8 cellular contexts compared by ENCODE assay signal in genomic region chr5:140174472-140175366, GRCh38. TPM values are rescaled to one million over a fixed set of nuclear protein-coding genes. Genes with fewer than 3 reads are reported as not detected.
DNase-seq lines count a peak whose midpoint lies in the region; FAIRE-seq and TF ChIP-seq lines count a peak whose summit lies in the region.

A gene with protein sequence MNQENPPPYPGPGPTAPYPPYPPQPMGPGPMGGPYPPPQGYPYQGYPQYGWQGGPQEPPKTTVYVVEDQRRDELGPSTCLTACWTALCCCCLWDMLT (plus strand): TSS chr5:140175188. CDS start chr5:140194466, 19,278 bp downstream.

- peak; percentile 88 for DNase-seq in EL
- DNase-seq in H54 (ENCODE audit: insufficient read length, low spot score) = peak; percentile 88
- peak; percentile 91 for DNase-seq in M059J (ENCODE audit: low read depth)
- peak; percentile 98 for DNase-seq in activated effector memory CD4-positive, alpha-beta T cell treated with anti-CD3 and anti-CD28 coated beads, Interleukin-2, amount 50 U/mL, for 16 hours
- DNase-seq in fibroblast of the aortic adventitia (ENCODE audit: low read depth) = peak; percentile 89

- peak; percentile 49; the same call in 1 of the 2 replicates for TF ChIP-seq POLR2A in H54 (IDR thresholded peaks at IDR 0.05; ENCODE audit: low read depth, low read length)
- TF ChIP-seq POLR2A in Raji (IDR thresholded peaks at IDR 0.05; ENCODE audit: insufficient read depth, low read depth, low read length) = peak; percentile 94

- peak within 1 kb of the TSS; percentile 86 for H3K4me3 ChIP-seq in fibroblast of the aortic adventitia (ENCODE audit: low read depth, low read length)

- H3K36me3 Mint-ChIP-seq in nephron (ENCODE audit: low read depth) = no peaks in the 10 kb centered on the region
- no peaks in the 10 kb centered on the region for H3K36me3 Mint-ChIP-seq in stimulated activated naive CD8-positive, alpha-beta T cell treated with anti-CD3 and anti-CD28 coated beads, Interleukin-15, Interleukin-2, amounts not matched to agents 100 ng/mL and 50 ng/mL, for 24 hours (ENCODE audit: low read depth)

- peak within 1 kb of the TSS; percentile 89 to 97 (median 97) for H3K27ac Mint-ChIP-seq in nephron
- H3K27ac Mint-ChIP-seq in stimulated activated naive CD8-positive, alpha-beta T cell treated with anti-CD3 and anti-CD28 coated beads, Interleukin-15, Interleukin-2, amounts not matched to agents 100 ng/mL and 50 ng/mL, for 24 hours = peak within 1 kb of the TSS; percentile 87

- peak within 1 kb of the TSS; percentile 94 to 96 (median 95) for H3K4me3 Mint-ChIP-seq in nephron
- H3K4me3 Mint-ChIP-seq in stimulated activated naive CD8-positive, alpha-beta T cell treated with anti-CD3 and anti-CD28 coated beads, Interleukin-15, Interleukin-2, amounts not matched to agents 100 ng/mL and 50 ng/mL, for 24 hours = peak within 1 kb of the TSS; percentile 91

- peaks cover 33% of the 10 kb centered on the region for H3K4me1 Mint-ChIP-seq in nephron
- peaks cover 12% of the 10 kb centered on the region for H3K4me1 Mint-ChIP-seq in stimulated activated naive CD8-positive, alpha-beta T cell treated with anti-CD3 and anti-CD28 coated beads, Interleukin-15, Interleukin-2, amounts not matched to agents 100 ng/mL and 50 ng/mL, for 24 hours (ENCODE audit: low read depth)

- no peak for TF ChIP-seq CTCF in fibroblast of the aortic adventitia (IDR thresholded peaks at IDR 0.05; ENCODE audit: insufficient read depth, low read length)
- no peak for TF ChIP-seq CTCF in nephron (IDR thresholded peaks at IDR 0.05; ENCODE audit: unreplicated experiment in 3 of 3)

- no peaks in the 10 kb centered on the region for H3K9me3 Mint-ChIP-seq in nephron
- H3K9me3 Mint-ChIP-seq in stimulated activated naive CD8-positive, alpha-beta T cell treated with anti-CD3 and anti-CD28 coated beads, Interleukin-15, Interleukin-2, amounts not matched to agents 100 ng/mL and 50 ng/mL, for 24 hours = no peaks in the 10 kb centered on the region

- FAIRE-seq in H54 (lab: Jason Lieb, UNC) = peak; percentile 57

- H3K27me3 Mint-ChIP-seq in nephron (ENCODE audit: low read depth) = peaks cover 9% of the 10 kb centered on the region
- H3K27me3 Mint-ChIP-seq in stimulated activated naive CD8-positive, alpha-beta T cell treated with anti-CD3 and anti-CD28 coated beads, Interleukin-15, Interleukin-2, amounts not matched to agents 100 ng/mL and 50 ng/mL, for 24 hours = peaks cover 5% of the 10 kb centered on the region

RNA-seq across cellular contexts. Expression of the gene that starts here (rescaled TPM):
- 43.6 and 45.0 TPM in 2 replicates for total RNA-seq in M059J (2014; rRNA removed; shearing (Covaris generic))
- 35.8 and 43.4 TPM in 2 replicates for total RNA-seq in fibroblast of the aortic adventitia (ENCODE audit: low replicate concordance)

Comparison
In these comparisons a context has a peak if more than half of its experiments do, and no peak if none do; other contexts are left out.
1. Peak in every context shown above with its lines: DNase-seq and H3K4me3 ChIP-seq.